Comparison of ENCODE assay signal across 11 cellular contexts in genomic region chr19:18675779-18676178, GRCh38. TPM values are rescaled to one million over a fixed set of nuclear protein-coding genes. Genes with fewer than 3 reads are reported as not detected.
A peak's percentile ranks its signal among the peaks of the same experiment; 100 is the strongest.
DNase-seq lines count a peak whose midpoint lies in the region; ATAC-seq and TF ChIP-seq lines count a peak whose summit lies in the region.
"Had no signal": no experiment of that assay in that cellular context is flagged by ENCODE, and none has a peak within 500 bp of the region (broad histone marks: within the 10 kb centered on the region; RNA-seq: fewer than 3 reads in every experiment).

No MANE protein-coding gene starts in this region.

- TF ChIP-seq CTCF in BJ (IDR thresholded peaks at IDR 0.05; ENCODE audit: insufficient read depth, low read depth, low read length), result peak; percentile 51

- H3K4me3 ChIP-seq in BJ (ENCODE audit: low read depth, low read length), result no peak overlapping the region

- DNase-seq in BJ (ENCODE audit: low read depth) (no peak), HCEC 1CT (peak; percentile 11), iPS-NIHi11 (ENCODE audit: low spot score) (peak; percentile 62), dedifferentiated amniotic fluid mesenchymal stem cell (ENCODE audit: extremely low spot score) (no peak), cerebellar nuclear complex (lab: John Stamatoyannopoulos, UW) (no peak)
- peak; percentile 31 to 40 for DNase-seq in activated T-cell treated with anti-CD3 and anti-CD28 coated beads, Interleukin-2, amount 50 U/mL, for 72 hours
- DNase-seq: activated CD4-positive, CD25-positive, alpha-beta regulatory T cell; NCI-H2171 had no signal

- no peaks in the 10 kb centered on the region for H3K36me3 ChIP-seq in BJ (ENCODE audit: control insufficient read depth, insufficient read depth, low read length)

- H3K27me3 Mint-ChIP-seq in activated T-cell treated with anti-CD3 and anti-CD28 coated beads, Interleukin-2, amount 50 U/mL, for 72 hours (ENCODE audit: low read depth), result no peaks in the 10 kb centered on the region
- H3K27me3 Mint-ChIP-seq: naive thymus-derived CD4-positive, alpha-beta T cell had no signal

- H3K9me3 Mint-ChIP-seq in activated T-cell treated with anti-CD3 and anti-CD28 coated beads, Interleukin-2, amount 50 U/mL, for 72 hours, result no peaks in the 10 kb centered on the region
- H3K9me3 Mint-ChIP-seq: naive thymus-derived CD4-positive, alpha-beta T cell had no signal

- H3K4me3 Mint-ChIP-seq in activated T-cell treated with anti-CD3 and anti-CD28 coated beads, Interleukin-2, amount 50 U/mL, for 72 hours, result no peak overlapping the region
- H3K4me3 Mint-ChIP-seq: naive thymus-derived CD4-positive, alpha-beta T cell had no signal

- H3K4me1 Mint-ChIP-seq in activated T-cell treated with anti-CD3 and anti-CD28 coated beads, Interleukin-2, amount 50 U/mL, for 72 hours (ENCODE audit: low read depth), result no peaks in the 10 kb centered on the region
- H3K4me1 Mint-ChIP-seq: naive thymus-derived CD4-positive, alpha-beta T cell had no signal

- H3K27ac Mint-ChIP-seq in activated T-cell treated with anti-CD3 and anti-CD28 coated beads, Interleukin-2, amount 50 U/mL, for 72 hours, result no peak overlapping the region
- H3K27ac Mint-ChIP-seq: naive thymus-derived CD4-positive, alpha-beta T cell had no signal

- POLR2A ChIA-PET in BJ (lab: Charles Lee), result no interaction called here

- no peak for ATAC-seq in activated T-cell treated with anti-CD3 and anti-CD28 coated beads, Interleukin-2, amount 50 U/mL, for 72 hours (replicated peaks in 1 of 2)
- ATAC-seq in HG03039 (IDR thresholded peaks at IDR 0.05; ENCODE audit: unreplicated experiment) (no peak), GM21390 (IDR thresholded peaks at IDR 0.05; ENCODE audit: unreplicated experiment) (no peak)
- ATAC-seq: naive thymus-derived CD4-positive, alpha-beta T cell had no signal

- CTCF ChIA-PET in BJ (lab: Yijun Ruan, JAX), result interaction anchor here (0.5 to 3.1 kb wide), 15 partner anchors 8 to 325 kb away, joined by 3 to 17 read pairs (median 3); partner anchors contain the start of gene REX1BD

- no peaks in the 10 kb centered on the region for H3K27me3 ChIP-seq in BJ (ENCODE audit: control insufficient read depth, insufficient read depth, low read length)

- H3K36me3 Mint-ChIP-seq in activated T-cell treated with anti-CD3 and anti-CD28 coated beads, Interleukin-2, amount 50 U/mL, for 72 hours (ENCODE audit: insufficient read depth in 2 of 2), result no peaks in the 10 kb centered on the region
- H3K36me3 Mint-ChIP-seq: naive thymus-derived CD4-positive, alpha-beta T cell had no signal

RNA-seq across cellular contexts. Expression of gene CRTC1, which starts 7.7 kb away (rescaled TPM):
- polyA plus RNA-seq in BJ (2011; rRNA removed), result 0.97 and 1.5 TPM in 2 replicates
- polyA minus RNA-seq in BJ (2011; rRNA and poly(A)+ RNA removed), result 0.62 and 1.4 TPM in 2 replicates
- 1 to 10 TPM; 7.1 to 7.3 TPM for total RNA-seq in activated T-cell treated with anti-CD3 and anti-CD28 coated beads, Interleukin-2, amount 50 U/mL, for 72 hours

RNA-seq across cellular contexts. Expression of gene KLHL26, which starts 39.0 kb away (rescaled TPM):
- polyA plus RNA-seq in BJ (2011; rRNA removed), result 0.91 and 2.3 TPM in 2 replicates
- 0.90 and 0.98 TPM in 2 replicates for polyA minus RNA-seq in BJ (2011; rRNA and poly(A)+ RNA removed)
- 10 to 100 TPM; 10.1 to 11.1 TPM for total RNA-seq in activated T-cell treated with anti-CD3 and anti-CD28 coated beads, Interleukin-2, amount 50 U/mL, for 72 hours

Comparison
In these comparisons a context has a peak if more than half of its experiments do, and no peak if none do; other contexts are left out.
1. DNase-seq: peak in HCEC 1CT (single experiment), activated T-cell treated with anti-CD3 and anti-CD28 coated beads, Interleukin-2, amount 50 U/mL, for 72 hours (2 of 2) and iPS-NIHi11 (single experiment); none in BJ (single experiment), dedifferentiated amniotic fluid mesenchymal stem cell (single experiment) and cerebellar nuclear complex (0 of 2).